ENCODE assay signal across 29 cellular contexts in the genomic region with DNA sequence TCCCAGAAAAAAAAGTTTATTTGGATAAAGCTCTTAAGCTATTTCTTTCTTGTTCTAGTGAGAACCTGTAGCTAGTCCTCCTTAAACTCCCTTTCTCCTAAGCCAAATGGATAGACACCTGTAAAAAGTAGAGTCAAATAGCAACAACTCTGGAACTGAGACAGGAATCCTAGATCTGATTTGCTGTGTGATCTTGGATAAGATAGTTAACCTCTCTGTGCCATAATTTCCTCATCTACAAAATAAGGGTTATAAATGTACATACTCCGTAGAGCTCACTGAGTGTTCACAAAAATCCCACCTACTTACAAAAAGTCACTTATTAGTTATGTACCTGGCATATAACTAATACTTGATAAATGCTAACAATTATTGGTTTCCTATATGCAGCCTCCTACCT.
"Had no signal": no experiment of that assay in that cellular context is flagged by ENCODE, and none has a peak within 500 bp of the region (broad histone marks: within the 10 kb centered on the region; RNA-seq: fewer than 3 reads in every experiment).

No MANE protein-coding gene starts in this region.

- DNase-seq: activated CD4-positive, alpha-beta memory T cell treated with anti-CD3 and anti-CD28 coated beads for 36 hours; activated CD4-positive, alpha-beta T cell treated with anti-CD3 and anti-CD28 coated beads for 36 hours; activated CD4-positive, alpha-beta T cell treated with anti-CD3 and anti-CD28 coated beads, Interleukin-2, amount 10 ng/mL, durations not matched to agents 24 days and 14 days; activated CD4-positive, CD25-positive, alpha-beta regulatory T cell; activated CD4-positive, CD25-positive, alpha-beta regulatory T cell treated with anti-CD3 and anti-CD28 coated beads, Interleukin-2, amount 50 U/mL, for 72 hours; activated CD8-positive, alpha-beta memory T cell treated with anti-CD3 and anti-CD28 coated beads, Interleukin-2, amount 10 ng/mL, durations not matched to agents 7 days and 5 days; activated CD8-positive, alpha-beta memory T cell treated with anti-CD3 and anti-CD28 coated beads, Interleukin-2, amount 50 U/mL, for 4 hours; activated CD8-positive, alpha-beta T cell treated with anti-CD3 and anti-CD28 coated beads, Interleukin-2, amount 10 ng/mL, durations not matched to agents 7 days and 5 days; activated effector memory CD4-positive, alpha-beta T cell treated with anti-CD3 and anti-CD28 coated beads, Interleukin-2, amount 50 U/mL, for 16 hours; activated naive CD4-positive, alpha-beta T cell treated with anti-CD3 and anti-CD28 coated beads for 36 hours; activated naive CD8-positive, alpha-beta T cell treated with anti-CD3 and anti-CD28 coated beads for 36 hours; activated naive CD8-positive, alpha-beta T cell treated with anti-CD3 and anti-CD28 coated beads, Interleukin-2, amount 50 U/mL, for 24 hours; activated T-cell treated with anti-CD3 and anti-CD28 coated beads, Interleukin-2, amount 50 U/mL, for 1 hour; activated T-cell treated with anti-CD3 and anti-CD28 coated beads, Interleukin-2, amount 50 U/mL, for 48 hours; central memory CD4-positive, alpha-beta T cell; cerebellar nuclear complex; colonic mucosa; effector CD8-positive, alpha-beta T cell; esophagus squamous epithelium; foreskin melanocyte; heart right ventricle; T-helper 9 cell had no signal

- H3K27me3 ChIP-seq: ascending aorta, breast epithelium, cardiac muscle cell, colonic mucosa had no signal

- ATAC-seq: activated CD4-positive, alpha-beta T cell treated with anti-CD3 and anti-CD28 coated beads for 36 hours; activated CD8-positive, alpha-beta memory T cell treated with anti-CD3 and anti-CD28 coated beads, Interleukin-2, amount 10 ng/mL, durations not matched to agents 7 days and 5 days; activated CD8-positive, alpha-beta T cell treated with anti-CD3 and anti-CD28 coated beads, Interleukin-2, amount 10 ng/mL, durations not matched to agents 7 days and 5 days; activated naive CD8-positive, alpha-beta T cell treated with anti-CD3 and anti-CD28 coated beads, Interleukin-2, amount 50 U/mL, for 24 hours; gastroesophageal sphincter; heart right ventricle had no signal

- H3K36me3 ChIP-seq: ascending aorta, breast epithelium, cardiac muscle cell, colonic mucosa, esophagus squamous epithelium, gastroesophageal sphincter, heart right ventricle had no signal

- H3K27ac ChIP-seq: ascending aorta, breast epithelium, cardiac muscle cell, colonic mucosa, epithelial cell of prostate, esophagus squamous epithelium, gastroesophageal sphincter, heart right ventricle had no signal

- H3K4me3 ChIP-seq: ascending aorta, breast epithelium, cardiac muscle cell, colonic mucosa, esophagus squamous epithelium, gastroesophageal sphincter, heart right ventricle had no signal

- H3K4me1 ChIP-seq: ascending aorta, breast epithelium, colonic mucosa, esophagus squamous epithelium, gastroesophageal sphincter, heart right ventricle had no signal

- H3K9me3 ChIP-seq: ascending aorta, breast epithelium, colonic mucosa, esophagus squamous epithelium, gastroesophageal sphincter had no signal

- FAIRE-seq: endometrium, endothelial cell of umbilical vein had no signal
